Comparison of ENCODE assay signal across 1 cellular context in genomic region chr16:70294385-70295029, GRCh38.
TF ChIP-seq lines count a peak whose summit lies in the region.

No MANE protein-coding gene starts in this region.

TF ChIP-seq in H1, 55 proteins besides CTCF, POLR2A, EP300 and RAD21:
- TF ChIP-seq E2F6 (IDR thresholded peaks at IDR 0.05), result 0 out of 2 replicates have a peak, but pooled peaks have one; percentile 24
- no peak for TF ChIP-seq BRCA1 (IDR thresholded peaks at IDR 0.05; ENCODE audit: low read depth, low read length)
- no peak for TF ChIP-seq CEBPB (IDR thresholded peaks at IDR 0.05; ENCODE audit: low read depth, low read length)
- TF ChIP-seq SIRT6 (IDR thresholded peaks at IDR 0.05; ENCODE audit: low read length), result no peak
- no peak for TF ChIP-seq RFX5 (IDR thresholded peaks at IDR 0.05; ENCODE audit: borderline replicate concordance, low read depth, low read length)
